Comparison of ENCODE assay signal across 1 cellular context in genomic region chrX:85243761-85244410, GRCh38.
TF ChIP-seq lines count a peak whose summit lies in the region.

SATL1 (minus strand) TSS chrX:85243779; CDS start chrX:85108968, 134,811 bp downstream.
ZNF711 (plus strand) TSS chrX:85243991; CDS start chrX:85247573, 3,582 bp downstream.

TF ChIP-seq in HEK293, 187 proteins besides CTCF, POLR2A, EP300 and RAD21 (continued from another document):
- TF ChIP-seq, protein P1, sequence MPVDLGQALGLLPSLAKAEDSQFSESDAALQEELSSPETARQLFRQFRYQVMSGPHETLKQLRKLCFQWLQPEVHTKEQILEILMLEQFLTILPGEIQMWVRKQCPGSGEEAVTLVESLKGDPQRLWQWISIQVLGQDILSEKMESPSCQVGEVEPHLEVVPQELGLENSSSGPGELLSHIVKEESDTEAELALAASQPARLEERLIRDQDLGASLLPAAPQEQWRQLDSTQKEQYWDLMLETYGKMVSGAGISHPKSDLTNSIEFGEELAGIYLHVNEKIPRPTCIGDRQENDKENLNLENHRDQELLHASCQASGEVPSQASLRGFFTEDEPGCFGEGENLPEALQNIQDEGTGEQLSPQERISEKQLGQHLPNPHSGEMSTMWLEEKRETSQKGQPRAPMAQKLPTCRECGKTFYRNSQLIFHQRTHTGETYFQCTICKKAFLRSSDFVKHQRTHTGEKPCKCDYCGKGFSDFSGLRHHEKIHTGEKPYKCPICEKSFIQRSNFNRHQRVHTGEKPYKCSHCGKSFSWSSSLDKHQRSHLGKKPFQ (tag by site-specific recombination; IDR thresholded peaks at IDR 0.05), result no peak
- TF ChIP-seq IKZF3 (tag by site-specific recombination; IDR thresholded peaks at IDR 0.05), result peak; percentile 16; the same call in 1 of the 2 replicates
- TF ChIP-seq, protein P2, sequence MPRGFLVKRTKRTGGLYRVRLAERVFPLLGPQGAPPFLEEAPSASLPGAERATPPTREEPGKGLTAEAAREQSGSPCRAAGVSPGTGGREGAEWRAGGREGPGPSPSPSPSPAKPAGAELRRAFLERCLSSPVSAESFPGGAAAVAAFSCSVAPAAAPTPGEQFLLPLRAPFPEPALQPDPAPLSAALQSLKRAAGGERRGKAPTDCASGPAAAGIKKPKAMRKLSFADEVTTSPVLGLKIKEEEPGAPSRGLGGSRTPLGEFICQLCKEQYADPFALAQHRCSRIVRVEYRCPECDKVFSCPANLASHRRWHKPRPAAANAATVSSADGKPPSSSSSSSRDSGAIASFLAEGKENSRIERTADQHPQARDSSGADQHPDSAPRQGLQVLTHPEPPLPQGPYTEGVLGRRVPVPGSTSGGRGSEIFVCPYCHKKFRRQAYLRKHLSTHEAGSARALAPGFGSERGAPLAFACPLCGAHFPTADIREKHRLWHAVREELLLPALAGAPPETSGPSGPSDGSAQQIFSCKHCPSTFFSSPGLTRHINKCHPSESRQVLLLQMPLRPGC (tag by site-specific recombination; IDR thresholded peaks at IDR 0.05), result 0 out of 2 replicates have a peak, but pooled peaks have one; percentile 14
- TF ChIP-seq ZNF530 (tag by site-specific recombination; IDR thresholded peaks at IDR 0.05; ENCODE audit: low read depth), result no peak
- TF ChIP-seq ZNF423 (tag by site-specific recombination; IDR thresholded peaks at IDR 0.05), result 0 out of 2 replicates have a peak, but pooled peaks have one; percentile 22
- 0 out of 2 replicates have a peak, but pooled peaks have one; percentile 8 for TF ChIP-seq ZNF660 (tag by site-specific recombination; IDR thresholded peaks at IDR 0.05)
- TF ChIP-seq REST (tag by site-specific recombination; IDR thresholded peaks at IDR 0.05), result no peak
- no peak for TF ChIP-seq ZNF561 (tag by site-specific recombination; IDR thresholded peaks at IDR 0.05; ENCODE audit: borderline replicate concordance)
- TF ChIP-seq ZXDB (tag by site-specific recombination; IDR thresholded peaks at IDR 0.05), result 0 out of 2 replicates have a peak, but pooled peaks have one; percentile 70
- TF ChIP-seq ZNF555 (tag by site-specific recombination; conservative IDR thresholded peaks at IDR 0.05), result 0 out of 2 replicates have a peak, but pooled peaks have one; percentile 6
- no peak for TF ChIP-seq ZNF558 (tag by site-specific recombination; IDR thresholded peaks at IDR 0.05)
- TF ChIP-seq, protein P3, sequence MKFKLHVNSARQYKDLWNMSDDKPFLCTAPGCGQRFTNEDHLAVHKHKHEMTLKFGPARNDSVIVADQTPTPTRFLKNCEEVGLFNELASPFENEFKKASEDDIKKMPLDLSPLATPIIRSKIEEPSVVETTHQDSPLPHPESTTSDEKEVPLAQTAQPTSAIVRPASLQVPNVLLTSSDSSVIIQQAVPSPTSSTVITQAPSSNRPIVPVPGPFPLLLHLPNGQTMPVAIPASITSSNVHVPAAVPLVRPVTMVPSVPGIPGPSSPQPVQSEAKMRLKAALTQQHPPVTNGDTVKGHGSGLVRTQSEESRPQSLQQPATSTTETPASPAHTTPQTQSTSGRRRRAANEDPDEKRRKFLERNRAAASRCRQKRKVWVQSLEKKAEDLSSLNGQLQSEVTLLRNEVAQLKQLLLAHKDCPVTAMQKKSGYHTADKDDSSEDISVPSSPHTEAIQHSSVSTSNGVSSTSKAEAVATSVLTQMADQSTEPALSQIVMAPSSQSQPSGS (tag by site-specific recombination; IDR thresholded peaks at IDR 0.05; ENCODE audit: low read depth), result peak; percentile 95
- TF ChIP-seq ZNF169 (tag by site-specific recombination; IDR thresholded peaks at IDR 0.05), result no peak
- TF ChIP-seq, protein P4, sequence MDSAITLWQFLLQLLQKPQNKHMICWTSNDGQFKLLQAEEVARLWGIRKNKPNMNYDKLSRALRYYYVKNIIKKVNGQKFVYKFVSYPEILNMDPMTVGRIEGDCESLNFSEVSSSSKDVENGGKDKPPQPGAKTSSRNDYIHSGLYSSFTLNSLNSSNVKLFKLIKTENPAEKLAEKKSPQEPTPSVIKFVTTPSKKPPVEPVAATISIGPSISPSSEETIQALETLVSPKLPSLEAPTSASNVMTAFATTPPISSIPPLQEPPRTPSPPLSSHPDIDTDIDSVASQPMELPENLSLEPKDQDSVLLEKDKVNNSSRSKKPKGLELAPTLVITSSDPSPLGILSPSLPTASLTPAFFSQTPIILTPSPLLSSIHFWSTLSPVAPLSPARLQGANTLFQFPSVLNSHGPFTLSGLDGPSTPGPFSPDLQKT (IDR thresholded peaks at IDR 0.05; ENCODE audit: borderline replicate concordance, low read depth, low read length), result no peak
- no peak for TF ChIP-seq PRDM1 (tag by site-specific recombination; IDR thresholded peaks at IDR 0.05)
- TF ChIP-seq, protein P5, sequence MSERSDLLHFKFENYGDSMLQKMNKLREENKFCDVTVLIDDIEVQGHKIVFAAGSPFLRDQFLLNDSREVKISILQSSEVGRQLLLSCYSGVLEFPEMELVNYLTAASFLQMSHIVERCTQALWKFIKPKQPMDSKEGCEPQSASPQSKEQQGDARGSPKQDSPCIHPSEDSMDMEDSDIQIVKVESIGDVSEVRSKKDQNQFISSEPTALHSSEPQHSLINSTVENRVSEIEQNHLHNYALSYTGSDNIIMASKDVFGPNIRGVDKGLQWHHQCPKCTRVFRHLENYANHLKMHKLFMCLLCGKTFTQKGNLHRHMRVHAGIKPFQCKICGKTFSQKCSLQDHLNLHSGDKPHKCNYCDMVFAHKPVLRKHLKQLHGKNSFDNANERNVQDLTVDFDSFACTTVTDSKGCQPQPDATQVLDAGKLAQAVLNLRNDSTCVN (tag by site-specific recombination; optimal IDR thresholded peaks at IDR 0.05), result peak; percentile 85
- TF ChIP-seq ZNF280D (tag by site-specific recombination; IDR thresholded peaks at IDR 0.05), result no peak
- no peak for TF ChIP-seq ZNF830 (tag by site-specific recombination; IDR thresholded peaks at IDR 0.05; ENCODE audit: low read depth)
- peak; percentile 84 for TF ChIP-seq GLIS1 (tag by site-specific recombination; IDR thresholded peaks at IDR 0.05)
- peak; percentile 97 for TF ChIP-seq GLIS2 (tag by site-specific recombination; IDR thresholded peaks at IDR 0.05)
- no peak for TF ChIP-seq ZNF362 (tag by site-specific recombination; IDR thresholded peaks at IDR 0.05)
- peak; percentile 57; the same call in 1 of the 2 replicates for TF ChIP-seq KLF10 (tag by site-specific recombination; IDR thresholded peaks at IDR 0.05)
- no peak for TF ChIP-seq ZNF416 (tag by site-specific recombination; IDR thresholded peaks at IDR 0.05)
- no peak for TF ChIP-seq ZNF221 (tag by site-specific recombination; IDR thresholded peaks at IDR 0.05; ENCODE audit: borderline replicate concordance)
- TF ChIP-seq ZNF391 (tag by site-specific recombination; IDR thresholded peaks at IDR 0.05; ENCODE audit: borderline replicate concordance, low read depth), result no peak
- no peak for TF ChIP-seq ZNF664 (tag by site-specific recombination; IDR thresholded peaks at IDR 0.05)
- no peak for TF ChIP-seq TRIM28 (IDR thresholded peaks at IDR 0.05; ENCODE audit: borderline replicate concordance, low read length)
- TF ChIP-seq ZNF366 (tag by site-specific recombination; conservative IDR thresholded peaks at IDR 0.05), result no peak
- TF ChIP-seq ZBTB10 (tag by site-specific recombination; IDR thresholded peaks at IDR 0.05), result peak; percentile 85
- no peak for TF ChIP-seq ZBTB1 (tag by site-specific recombination; IDR thresholded peaks at IDR 0.05)
- TF ChIP-seq ZNF596 (tag by site-specific recombination; IDR thresholded peaks at IDR 0.05), result no peak
- TF ChIP-seq ZNF707 (tag by site-specific recombination; IDR thresholded peaks at IDR 0.05), result no peak
- TF ChIP-seq YY2 (tag by site-specific recombination; IDR thresholded peaks at IDR 0.05), result no peak
